ENCODE assay signal across 1 cellular context in the genomic region with DNA sequence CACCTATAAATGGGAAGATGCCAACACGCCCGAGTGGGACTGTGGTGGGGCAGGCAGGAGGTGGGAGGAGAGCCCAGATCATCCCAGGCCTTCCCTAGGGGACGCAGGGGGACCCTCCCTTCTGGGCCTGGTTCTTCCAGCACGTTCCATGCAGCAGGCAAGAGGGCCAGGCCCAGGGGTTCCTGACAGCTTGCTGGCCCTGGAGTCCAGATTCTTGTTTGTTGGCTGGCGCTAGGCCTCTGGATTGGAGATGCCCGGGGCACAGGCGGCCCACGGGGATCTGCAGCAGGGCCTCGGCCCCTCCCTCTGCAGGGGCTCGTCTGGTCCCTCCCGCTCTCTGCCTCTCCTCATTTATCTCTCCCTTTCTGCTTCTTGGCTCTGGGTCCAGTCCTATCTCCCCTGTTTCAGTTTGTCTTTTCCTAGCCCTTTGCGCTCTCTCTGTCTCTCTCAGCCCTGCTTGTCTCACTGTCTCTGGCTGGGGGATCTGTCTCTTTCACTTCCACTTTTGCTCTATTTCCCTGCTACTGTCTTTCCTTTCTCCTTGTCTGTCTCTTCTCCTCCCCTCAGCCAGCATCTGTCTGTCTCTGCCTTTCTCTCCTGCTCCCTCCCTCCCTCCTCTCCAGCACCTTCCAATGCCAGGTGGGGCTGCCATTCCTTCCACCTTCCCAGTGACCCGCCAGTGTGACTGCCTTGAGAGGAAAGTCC.
TF ChIP-seq lines count a peak whose summit lies in the region.

No MANE protein-coding gene starts in this region.

TF ChIP-seq in WTC11, 78 proteins besides CTCF, POLR2A, EP300 and RAD21 (continued from another document):
- TF ChIP-seq, protein P1, sequence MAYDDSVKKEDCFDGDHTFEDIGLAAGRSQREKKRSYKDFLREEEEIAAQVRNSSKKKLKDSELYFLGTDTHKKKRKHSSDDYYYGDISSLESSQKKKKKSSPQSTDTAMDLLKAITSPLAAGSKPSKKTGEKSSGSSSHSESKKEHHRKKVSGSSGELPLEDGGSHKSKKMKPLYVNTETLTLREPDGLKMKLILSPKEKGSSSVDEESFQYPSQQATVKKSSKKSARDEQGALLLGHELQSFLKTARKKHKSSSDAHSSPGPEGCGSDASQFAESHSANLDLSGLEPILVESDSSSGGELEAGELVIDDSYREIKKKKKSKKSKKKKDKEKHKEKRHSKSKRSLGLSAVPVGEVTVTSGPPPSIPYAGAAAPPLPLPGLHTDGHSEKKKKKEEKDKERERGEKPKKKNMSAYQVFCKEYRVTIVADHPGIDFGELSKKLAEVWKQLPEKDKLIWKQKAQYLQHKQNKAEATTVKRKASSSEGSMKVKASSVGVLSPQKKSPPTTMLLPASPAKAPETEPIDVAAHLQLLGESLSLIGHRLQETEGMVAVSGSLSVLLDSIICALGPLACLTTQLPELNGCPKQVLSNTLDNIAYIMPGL (CRISPR knock-in tag; IDR thresholded peaks at IDR 0.05) = no peak
- TF ChIP-seq ZNF121 (CRISPR knock-in tag; IDR thresholded peaks at IDR 0.05) (no peak), MXD4 (CRISPR knock-in tag; IDR thresholded peaks at IDR 0.05; ENCODE audit: borderline replicate concordance) (no peak), ESRRA (CRISPR knock-in tag; IDR thresholded peaks at IDR 0.05; ENCODE audit: borderline replicate concordance) (no peak), TEAD4 (CRISPR knock-in tag; IDR thresholded peaks at IDR 0.05) (no peak), GTF2I (CRISPR knock-in tag; conservative IDR thresholded peaks at IDR 0.05) (no peak), ZNF416 (CRISPR knock-in tag; IDR thresholded peaks at IDR 0.05) (no peak), GRHL2 (CRISPR knock-in tag; IDR thresholded peaks at IDR 0.05; ENCODE audit: insufficient replicate concordance, severe bottlenecking) (no peak), SOX15 (CRISPR knock-in tag; IDR thresholded peaks at IDR 0.05) (no peak), HMGA2 (CRISPR knock-in tag; IDR thresholded peaks at IDR 0.05) (no peak)
- TF ChIP-seq, protein P2, sequence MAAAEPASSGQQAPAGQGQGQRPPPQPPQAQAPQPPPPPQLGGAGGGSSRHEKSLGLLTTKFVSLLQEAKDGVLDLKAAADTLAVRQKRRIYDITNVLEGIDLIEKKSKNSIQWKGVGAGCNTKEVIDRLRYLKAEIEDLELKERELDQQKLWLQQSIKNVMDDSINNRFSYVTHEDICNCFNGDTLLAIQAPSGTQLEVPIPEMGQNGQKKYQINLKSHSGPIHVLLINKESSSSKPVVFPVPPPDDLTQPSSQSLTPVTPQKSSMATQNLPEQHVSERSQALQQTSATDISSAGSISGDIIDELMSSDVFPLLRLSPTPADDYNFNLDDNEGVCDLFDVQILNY (CRISPR knock-in tag; IDR thresholded peaks at IDR 0.05) = no peak
- TF ChIP-seq, protein P3, sequence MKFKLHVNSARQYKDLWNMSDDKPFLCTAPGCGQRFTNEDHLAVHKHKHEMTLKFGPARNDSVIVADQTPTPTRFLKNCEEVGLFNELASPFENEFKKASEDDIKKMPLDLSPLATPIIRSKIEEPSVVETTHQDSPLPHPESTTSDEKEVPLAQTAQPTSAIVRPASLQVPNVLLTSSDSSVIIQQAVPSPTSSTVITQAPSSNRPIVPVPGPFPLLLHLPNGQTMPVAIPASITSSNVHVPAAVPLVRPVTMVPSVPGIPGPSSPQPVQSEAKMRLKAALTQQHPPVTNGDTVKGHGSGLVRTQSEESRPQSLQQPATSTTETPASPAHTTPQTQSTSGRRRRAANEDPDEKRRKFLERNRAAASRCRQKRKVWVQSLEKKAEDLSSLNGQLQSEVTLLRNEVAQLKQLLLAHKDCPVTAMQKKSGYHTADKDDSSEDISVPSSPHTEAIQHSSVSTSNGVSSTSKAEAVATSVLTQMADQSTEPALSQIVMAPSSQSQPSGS (CRISPR knock-in tag; IDR thresholded peaks at IDR 0.05; ENCODE audit: borderline replicate concordance, low read depth) = no peak
TF ChIP-seq in WTC11: peak in this region for 0.
